In the genomic region with DNA sequence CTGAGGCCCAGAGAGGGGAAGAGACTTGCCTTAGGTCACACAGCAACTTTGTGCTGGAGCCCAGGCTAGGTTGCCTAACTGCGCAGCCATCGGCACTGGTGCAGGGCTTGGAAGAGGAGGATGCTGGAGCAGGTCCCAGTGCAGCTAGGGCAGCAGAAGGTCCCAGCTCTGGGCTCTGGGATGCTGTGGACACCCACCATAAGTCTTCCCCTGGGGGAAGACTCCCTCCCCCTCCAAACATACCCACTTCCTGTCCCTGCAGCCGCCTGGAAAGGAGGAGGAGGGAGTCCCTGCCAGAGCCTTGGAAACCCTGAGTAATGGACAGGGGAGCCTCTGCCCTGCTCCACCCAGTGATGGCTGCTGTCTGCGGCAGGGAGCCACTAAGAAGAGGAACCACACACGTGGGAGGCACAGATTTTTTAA, we compare ENCODE assay signal across 8 cellular contexts.
DNase-seq lines count a peak whose midpoint lies in the region; ATAC-seq and TF ChIP-seq lines count a peak whose summit lies in the region.

No MANE protein-coding gene starts in this region.

- H3K4me3 ChIP-seq in HL-60 (replicated peaks; ENCODE audit: insufficient read depth, low read length) (no peak overlapping the region), tibial artery (peak overlapping the region; percentile 56 to 68)

- peaks cover 35% of the 10 kb centered on the region for H3K27me3 Mint-ChIP-seq in activated naive CD8-positive, alpha-beta T cell treated with anti-CD3 and anti-CD28 coated beads for 36 hours
- peaks cover 3% of the 10 kb centered on the region for H3K27me3 Mint-ChIP-seq in memory B cell

- H3K27ac Mint-ChIP-seq in activated naive CD8-positive, alpha-beta T cell treated with anti-CD3 and anti-CD28 coated beads for 36 hours, result no peak overlapping the region
- no peak overlapping the region for H3K27ac Mint-ChIP-seq in memory B cell

- H3K4me1 ChIP-seq in tibial artery, result peaks cover 0 to 57% (median 48%) of the 10 kb centered on the region in 4 donors

- intact Hi-C loops in tibial artery (cut with DNase I; ENCODE audit: low total_unique reads), result loop anchor here (5.0 kb wide), 3 partner anchors 43 to 118 kb away; partner anchors contain the start of gene FOXP4

- no peaks in the 10 kb centered on the region for H3K9me3 ChIP-seq in tibial artery

- no peaks in the 10 kb centered on the region for H3K36me3 Mint-ChIP-seq in activated naive CD8-positive, alpha-beta T cell treated with anti-CD3 and anti-CD28 coated beads for 36 hours
- H3K36me3 Mint-ChIP-seq in memory B cell, result no peaks in the 10 kb centered on the region

- H3K9me3 Mint-ChIP-seq in activated naive CD8-positive, alpha-beta T cell treated with anti-CD3 and anti-CD28 coated beads for 36 hours, result no peaks in the 10 kb centered on the region
- H3K9me3 Mint-ChIP-seq in memory B cell, result no peaks in the 10 kb centered on the region

- H3K27ac ChIP-seq in HL-60 (replicated peaks) (no peak overlapping the region), tibial artery (peak overlapping the region; percentile 81 to 86)

- H3K4me1 Mint-ChIP-seq in activated naive CD8-positive, alpha-beta T cell treated with anti-CD3 and anti-CD28 coated beads for 36 hours, result peaks cover 20% of the 10 kb centered on the region
- H3K4me1 Mint-ChIP-seq in memory B cell, result peaks cover 8% of the 10 kb centered on the region

- ATAC-seq in memory B cell (ENCODE audit: low read depth), result no peak
- no peak for ATAC-seq in GM19397 (IDR thresholded peaks at IDR 0.05; ENCODE audit: unreplicated experiment)
- no peak for ATAC-seq in HG03108 (IDR thresholded peaks at IDR 0.05; ENCODE audit: unreplicated experiment)

- peak; percentile 77 for DNase-seq in A172 (ENCODE audit: low spot score)
- peak; percentile 11 to 54 for DNase-seq in HL-60 (ENCODE audit: low read depth in 1 of 2, low spot score in 1 of 2)
- DNase-seq in activated naive CD8-positive, alpha-beta T cell treated with anti-CD3 and anti-CD28 coated beads for 36 hours, result peak; percentile 69
- no peak for DNase-seq in memory B cell (ENCODE audit: low spot score in 2 of 2)
- DNase-seq in tibial artery, result peak; percentile 75 to 85
- no peak for DNase-seq in iPS-NIHi11 (ENCODE audit: low spot score)

- H3K36me3 ChIP-seq in tibial artery, result no peaks in the 10 kb centered on the region

- H3K27me3 ChIP-seq in HL-60 (ENCODE audit: insufficient read depth, poor library complexity, severe bottlenecking) (peaks cover 44% of the 10 kb centered on the region), tibial artery (no peaks in the 10 kb centered on the region)

- peak overlapping the region; percentile 58 for H3K4me3 Mint-ChIP-seq in activated naive CD8-positive, alpha-beta T cell treated with anti-CD3 and anti-CD28 coated beads for 36 hours
- peak overlapping the region; percentile 69 for H3K4me3 Mint-ChIP-seq in memory B cell

- TF ChIP-seq CTCF in HL-60 (IDR thresholded peaks at IDR 0.05; ENCODE audit: insufficient read depth, low read length) (no peak), tibial artery (IDR thresholded peaks at IDR 0.05) (no peak)

Comparison
In these comparisons a context has a peak if more than half of its experiments do, and no peak if none do; other contexts are left out.
1. DNase-seq: peak in A172 (single experiment), HL-60 (2 of 2), activated naive CD8-positive, alpha-beta T cell treated with anti-CD3 and anti-CD28 coated beads for 36 hours (single experiment) and tibial artery (2 of 2); none in memory B cell (0 of 2) and iPS-NIHi11 (single experiment).